Comparison of ENCODE assay signal across 1 cellular context in genomic region chr11:5234390-5234834, GRCh38.
TF ChIP-seq lines count a peak whose summit lies in the region.

TSS of gene HBD (minus strand) at chr11:5234483. CDS start at chr11:5234433, 50 bp downstream.

TF ChIP-seq in HepG2, 621 proteins besides CTCF, POLR2A, EP300 and RAD21 (continued from another document):
- no peak for TF ChIP-seq GPBP1L1 (CRISPR knock-in tag; IDR thresholded peaks at IDR 0.05)
- TF ChIP-seq ZFP90 (CRISPR knock-in tag; IDR thresholded peaks at IDR 0.05; ENCODE audit: borderline replicate concordance), result no peak
